In genomic region chr20:58598271-58599015, GRCh38 we compare ENCODE assay signal across 13 cellular contexts. TPM values are rescaled to one million over a fixed set of nuclear protein-coding genes. Genes with fewer than 3 reads are reported as not detected.
DNase-seq lines count a peak whose midpoint lies in the region; ATAC-seq and TF ChIP-seq lines count a peak whose summit lies in the region.
"Had no signal": no experiment of that assay in that cellular context is flagged by ENCODE, and none has a peak within 500 bp of the region (broad histone marks: within the 10 kb centered on the region; RNA-seq: fewer than 3 reads in every experiment).

No MANE protein-coding gene starts in this region.

- POLR2A ChIA-PET in CD8-positive, alpha-beta T cell (lab: Charles Lee): interaction anchor here (0.6 kb wide), 1 partner anchor 36 kb away, joined by 3 read pairs; no protein-coding TSS in a partner anchor

- DNase-seq in GM23248 (peak; percentile 73), hepatic stellate cell (ENCODE audit: low spot score) (peak; percentile 26), testis (peak; percentile 39), DMS153 (lab: John Stamatoyannopoulos, UW) (no peak), endodermal cell (no peak)
- no peak for DNase-seq in CD8-positive, alpha-beta T cell
- DNase-seq: activated CD8-positive, alpha-beta memory T cell treated with anti-CD3 and anti-CD28 coated beads, Interleukin-2, amount 50 U/mL, for 48 hours; anterior cingulate cortex; stimulated activated CD4-positive, alpha-beta T cell treated with anti-CD3 and anti-CD28 coated beads, Interleukin-15, amount 100 ng/mL, for 24 hours had no signal

- CTCF ChIA-PET in CD8-positive, alpha-beta T cell (lab: Charles Lee): no interaction called here

- ATAC-seq in CD8-positive, alpha-beta T cell: no peak

- H3K9ac ChIP-seq in GM23248 (no peak overlapping the region), endodermal cell (ENCODE audit: extremely low read depth, low read length, poor library complexity, severe bottlenecking) (no peak overlapping the region)
- H3K9ac ChIP-seq: KMS-11 had no signal

- no peak for TF ChIP-seq POLR2A in testis (IDR thresholded peaks at IDR 0.05)

- H3K4me1 Mint-ChIP-seq in brain: peaks cover 78% of the 10 kb centered on the region
- H3K4me1 Mint-ChIP-seq in endodermal cell: peaks cover 17% of the 10 kb centered on the region
- no peaks in the 10 kb centered on the region for H3K4me1 Mint-ChIP-seq in CD8-positive, alpha-beta T cell (ENCODE audit: low read depth)

- H3K4me2 ChIP-seq in GM23248 (ENCODE audit: unreplicated experiment): no peak overlapping the region
- H3K4me2 ChIP-seq: KMS-11 had no signal

- H3K9me2 ChIP-seq in GM23248 (ENCODE audit: insufficient read depth): no peaks in the 10 kb centered on the region

- no peaks in the 10 kb centered on the region for H3K9me3 ChIP-seq in GM23248 (ENCODE audit: low read depth)
- no peaks in the 10 kb centered on the region for H3K9me3 ChIP-seq in testis
- no peaks in the 10 kb centered on the region for H3K9me3 ChIP-seq in endodermal cell (ENCODE audit: control insufficient read depth, low read length)
- H3K9me3 ChIP-seq in CD8-positive, alpha-beta T cell (ENCODE audit: low read length): no peaks in the 10 kb centered on the region

- intact Hi-C loops in testis (cut with DNase I; ENCODE audit: low total_unique reads): no loop called here
- intact Hi-C loops in CD8-positive, alpha-beta T cell (cut with DNase I, micrococcal nuclease): no loop called here

- no peaks in the 10 kb centered on the region for H3K79me2 ChIP-seq in GM23248 (ENCODE audit: insufficient read depth)

- TF ChIP-seq CTCF in brain (conservative IDR thresholded peaks at IDR 0.05) (no peak), testis (IDR thresholded peaks at IDR 0.05) (no peak), endodermal cell (conservative IDR thresholded peaks at IDR 0.05) (no peak)
- TF ChIP-seq CTCF in CD8-positive, alpha-beta T cell (IDR thresholded peaks at IDR 0.05): no peak

- H3K9me3 Mint-ChIP-seq in brain (peaks cover 0 to 2% (median 0%) of the 10 kb centered on the region in 5 experiments), endodermal cell (peaks cover 7% of the 10 kb centered on the region)
- H3K9me3 Mint-ChIP-seq in CD8-positive, alpha-beta T cell: no peaks in the 10 kb centered on the region
- H3K9me3 Mint-ChIP-seq: natural killer cell treated with Interleukin-12 subunit alpha and Interleukin-12 subunit beta and Interleukin-15 and Interleukin-18, amount 100 ng/mL, for 72 hours had no signal

- in situ Hi-C loops in GM23248 (cut with MboI): no loop called here

- peaks cover 3% of the 10 kb centered on the region; the same call in 1 of the 2 replicates for H3F3A ChIP-seq in GM23248 (ENCODE audit: insufficient read depth)

- H3K4me1 ChIP-seq in GM23248 (ENCODE audit: insufficient read depth) (peaks cover 20% of the 10 kb centered on the region), testis (no peaks in the 10 kb centered on the region), endodermal cell (ENCODE audit: control insufficient read depth, insufficient read depth, low read length) (no peaks in the 10 kb centered on the region)
- no peaks in the 10 kb centered on the region for H3K4me1 ChIP-seq in CD8-positive, alpha-beta T cell (ENCODE audit: insufficient read depth, low read length)

- H3K36me3 Mint-ChIP-seq in brain (no peaks in the 10 kb centered on the region), endodermal cell (ENCODE audit: low read depth) (peaks cover 6% of the 10 kb centered on the region)
- H3K36me3 Mint-ChIP-seq in CD8-positive, alpha-beta T cell: no peaks in the 10 kb centered on the region
- H3K36me3 Mint-ChIP-seq: natural killer cell treated with Interleukin-12 subunit alpha and Interleukin-12 subunit beta and Interleukin-15 and Interleukin-18, amount 100 ng/mL, for 72 hours had no signal

- no peaks in the 10 kb centered on the region for H3K27me3 ChIP-seq in GM23248 (replicated peaks; ENCODE audit: insufficient read depth)
- no peaks in the 10 kb centered on the region for H3K27me3 ChIP-seq in testis
- H3K27me3 ChIP-seq in endodermal cell (ENCODE audit: control insufficient read depth, insufficient read depth, low read length, poor library complexity, severe bottlenecking): no peaks in the 10 kb centered on the region
- no peaks in the 10 kb centered on the region for H3K27me3 ChIP-seq in CD8-positive, alpha-beta T cell (ENCODE audit: insufficient read depth, low read length)

- H3K27ac Mint-ChIP-seq in brain (peak overlapping the region in 3 of 5 experiments; percentile 57 to 87 (median 87)), endodermal cell (no peak overlapping the region)
- H3K27ac Mint-ChIP-seq in CD8-positive, alpha-beta T cell: no peak overlapping the region
- H3K27ac Mint-ChIP-seq: natural killer cell treated with Interleukin-12 subunit alpha and Interleukin-12 subunit beta and Interleukin-15 and Interleukin-18, amount 100 ng/mL, for 72 hours had no signal

- H3K36me3 ChIP-seq in GM23248 (ENCODE audit: low read depth) (no peaks in the 10 kb centered on the region), testis (ENCODE audit: low read depth, missing control alignments) (no peaks in the 10 kb centered on the region), endodermal cell (ENCODE audit: control insufficient read depth, insufficient read depth, low read length) (no peaks in the 10 kb centered on the region)
- H3K36me3 ChIP-seq in CD8-positive, alpha-beta T cell (ENCODE audit: insufficient read depth, low read length): no peaks in the 10 kb centered on the region

- H3K27me3 Mint-ChIP-seq in brain (no peaks in the 10 kb centered on the region), endodermal cell (ENCODE audit: insufficient read depth) (no peaks in the 10 kb centered on the region)
- peaks cover 8% of the 10 kb centered on the region for H3K27me3 Mint-ChIP-seq in CD8-positive, alpha-beta T cell (ENCODE audit: low read depth)

- H3K4me3 Mint-ChIP-seq in brain (peak overlapping the region in 2 of 5 experiments; percentile 3 to 34), endodermal cell (no peak overlapping the region)
- no peak overlapping the region for H3K4me3 Mint-ChIP-seq in CD8-positive, alpha-beta T cell
- H3K4me3 Mint-ChIP-seq: natural killer cell treated with Interleukin-12 subunit alpha and Interleukin-12 subunit beta and Interleukin-15 and Interleukin-18, amount 100 ng/mL, for 72 hours had no signal

- H3K27ac ChIP-seq in GM23248 (no peak overlapping the region), testis (no peak overlapping the region), endodermal cell (ENCODE audit: low read depth, low read length) (no peak overlapping the region)
- H3K27ac ChIP-seq in CD8-positive, alpha-beta T cell (ENCODE audit: low read depth, low read length): no peak overlapping the region
- H3K27ac ChIP-seq: KMS-11, RWPE1 had no signal

- WGBS in GM23248 (ENCODE audit: low coverage in 1 of 2, low lambda C conversion rate in 2 of 2, missing lambda C conversion rate in 2 of 2), 2 experiments: 40 to 43% methylated on average over 5 of the region's 5 CpGs
- 59 to 65% methylated on average over 5 of the region's 5 CpGs for WGBS in testis, 2 donors
- 93 to 100% methylated on average over 3 to 5 of the region's 5 CpGs for WGBS in endodermal cell (ENCODE audit: insufficient coverage in 1 of 2, insufficient read length in 1 of 2), 2 experiments

- no peaks in the 10 kb centered on the region for H4K20me1 ChIP-seq in GM23248 (ENCODE audit: insufficient read depth)

- H3K4me3 ChIP-seq in GM23248 (no peak overlapping the region), testis (no peak overlapping the region), endodermal cell (ENCODE audit: low read length) (no peak overlapping the region)
- no peak overlapping the region for H3K4me3 ChIP-seq in CD8-positive, alpha-beta T cell (ENCODE audit: low read depth, low read length)

- H2AFZ ChIP-seq in GM23248: peak overlapping the region; percentile 25; the same call in 1 of the 2 replicates

RNA-seq across cellular contexts. Expression of gene STX16, which starts 52.6 kb away (rescaled TPM):
- total RNA-seq in GM23248 (2014; rRNA removed; shearing (Covaris generic)): 15.8 and 17.6 TPM in 2 replicates
- polyA plus RNA-seq in GM23248 (2016; fragmentation: Nextera tagmentation; extraction: Ambion mirVana) (30.6 and 36.9 TPM in 2 replicates), brain (ENCODE audit: insufficient read depth, low read depth, low replicate concordance) (23.8 TPM), testis (ENCODE audit: insufficient read depth, low read depth, low replicate concordance) (79.3 TPM)
- total RNA-seq in testis (100 to 1,000 TPM; 107 to 124 TPM), endodermal cell (100 to 1,000 TPM in 1 of 2 donors, 10 to 100 TPM in 1; 91.6 to 114 TPM)
- 60.9 TPM for polyA plus RNA-seq in endodermal cell (2013, experiment 1 of 2)
- 62.3 TPM for polyA plus RNA-seq in endodermal cell (2013, experiment 2 of 2)
- total RNA-seq in CD8-positive, alpha-beta T cell: 100 to 1,000 TPM; 161 to 177 TPM

Comparison
In these comparisons a context has a peak if more than half of its experiments do, and no peak if none do; other contexts are left out.
1. DNase-seq: peak in GM23248 (single experiment), hepatic stellate cell (single experiment) and testis (single experiment); none in DMS153 (single experiment), endodermal cell (single experiment) and CD8-positive, alpha-beta T cell (0 of 7).
2. H3K27ac Mint-ChIP-seq: peak in brain (3 of 5); none in endodermal cell (single experiment) and CD8-positive, alpha-beta T cell (single experiment).